Comparison of ENCODE assay signal across 12 cellular contexts in genomic region chr19:44722131-44723121, GRCh38. TPM values are rescaled to one million over a fixed set of nuclear protein-coding genes. Genes with fewer than 3 reads are reported as not detected.
DNase-seq lines count a peak whose midpoint lies in the region; ATAC-seq, FAIRE-seq and TF ChIP-seq lines count a peak whose summit lies in the region.
"Had no signal": no experiment of that assay in that cellular context is flagged by ENCODE, and none has a peak within 500 bp of the region (broad histone marks: within the 10 kb centered on the region; RNA-seq: fewer than 3 reads in every experiment).

No MANE protein-coding gene starts in this region.

- no peak overlapping the region for H3K4me3 ChIP-seq in lower lobe of right lung
- no peak overlapping the region for H3K4me3 ChIP-seq in WERI-Rb-1 (ENCODE audit: low read depth, low read length)

- H3K27ac ChIP-seq in lower lobe of right lung: peak overlapping the region; percentile 32
- no peak overlapping the region for H3K27ac ChIP-seq in WERI-Rb-1
- H3K27ac ChIP-seq: epithelial cell of prostate had no signal

- DNase-seq in AML-193 (lab: John Stamatoyannopoulos, UW): peak; percentile 43 to 50
- peak; percentile 43 for DNase-seq in SKM-1 treated with dmso at 0.1 percent for 144 hours (lab: John Stamatoyannopoulos, UW; ENCODE audit: unreplicated experiment)
- DNase-seq in lower lobe of right lung: no peak
- DNase-seq in NCI-H2029 (lab: John Stamatoyannopoulos, UW): no peak
- DNase-seq in WERI-Rb-1: no peak
- no peak for DNase-seq in urothelium cell line (ENCODE audit: low spot score)
- DNase-seq: activated CD4-positive, alpha-beta T cell treated with anti-CD3 and anti-CD28 coated beads, Interleukin-2, amount 50 U/mL, for 4 hours; CD4-positive, CD25-positive, alpha-beta regulatory T cell had no signal

- FAIRE-seq in urothelium cell line (lab: Jason Lieb, UNC): no peak

- H3K27me3 ChIP-seq in lower lobe of right lung (ENCODE audit: low read depth): no peaks in the 10 kb centered on the region
- no peaks in the 10 kb centered on the region for H3K27me3 ChIP-seq in WERI-Rb-1 (ENCODE audit: insufficient read depth, low read depth, severe bottlenecking)

- H3K36me3 ChIP-seq in lower lobe of right lung (no peaks in the 10 kb centered on the region), WERI-Rb-1 (no peaks in the 10 kb centered on the region)

- no peak for TF ChIP-seq CTCF in lower lobe of right lung (IDR thresholded peaks at IDR 0.05)
- TF ChIP-seq CTCF in WERI-Rb-1 (IDR thresholded peaks at IDR 0.05; ENCODE audit: low read depth, low read length): no peak

- intact Hi-C loops in lower lobe of right lung (cut with DNase I): loop anchor here (5.0 kb wide), 1 partner anchor 50 kb away; no protein-coding TSS in a partner anchor

- H3K9me3 ChIP-seq in lower lobe of right lung: no peaks in the 10 kb centered on the region
- no peaks in the 10 kb centered on the region for H3K9me3 ChIP-seq in WERI-Rb-1 (ENCODE audit: severe bottlenecking)

- peaks cover 86% of the 10 kb centered on the region for H3K4me1 ChIP-seq in lower lobe of right lung

- peak; percentile 34 for ATAC-seq in GM18907 (IDR thresholded peaks at IDR 0.05; ENCODE audit: unreplicated experiment)
- ATAC-seq in lower lobe of right lung: no peak
- ATAC-seq in HG03139 (IDR thresholded peaks at IDR 0.05; ENCODE audit: unreplicated experiment): no peak

RNA-seq across cellular contexts. Expression of gene CEACAM16, which starts 23.5 kb away (rescaled TPM):
- total RNA-seq in lower lobe of right lung: not detected
- total RNA-seq: CD4-positive, CD25-positive, alpha-beta regulatory T cell; posterior vena cava had no signal

RNA-seq across cellular contexts. Expression of gene BCL3, which starts 26.1 kb away (rescaled TPM):
- total RNA-seq in lower lobe of right lung: 41.0 TPM

RNA-seq across cellular contexts. Expression of gene CEACAM19, which starts 51.1 kb away (rescaled TPM):
- total RNA-seq in lower lobe of right lung: 7.7 TPM
- total RNA-seq: CD4-positive, CD25-positive, alpha-beta regulatory T cell had no signal

RNA-seq across cellular contexts. Expression of gene CBLC, which starts 55.3 kb away (rescaled TPM):
- 2.3 TPM for total RNA-seq in lower lobe of right lung
- total RNA-seq: CD4-positive, CD25-positive, alpha-beta regulatory T cell; posterior vena cava had no signal

Comparison
In these comparisons a context has a peak if more than half of its experiments do, and no peak if none do; other contexts are left out.
1. DNase-seq: peak in AML-193 (2 of 2) and SKM-1 treated with dmso at 0.1 percent for 144 hours (single experiment); none in lower lobe of right lung (single experiment), NCI-H2029 (single experiment), WERI-Rb-1 (single experiment) and urothelium cell line (single experiment).